In the genomic region with DNA sequence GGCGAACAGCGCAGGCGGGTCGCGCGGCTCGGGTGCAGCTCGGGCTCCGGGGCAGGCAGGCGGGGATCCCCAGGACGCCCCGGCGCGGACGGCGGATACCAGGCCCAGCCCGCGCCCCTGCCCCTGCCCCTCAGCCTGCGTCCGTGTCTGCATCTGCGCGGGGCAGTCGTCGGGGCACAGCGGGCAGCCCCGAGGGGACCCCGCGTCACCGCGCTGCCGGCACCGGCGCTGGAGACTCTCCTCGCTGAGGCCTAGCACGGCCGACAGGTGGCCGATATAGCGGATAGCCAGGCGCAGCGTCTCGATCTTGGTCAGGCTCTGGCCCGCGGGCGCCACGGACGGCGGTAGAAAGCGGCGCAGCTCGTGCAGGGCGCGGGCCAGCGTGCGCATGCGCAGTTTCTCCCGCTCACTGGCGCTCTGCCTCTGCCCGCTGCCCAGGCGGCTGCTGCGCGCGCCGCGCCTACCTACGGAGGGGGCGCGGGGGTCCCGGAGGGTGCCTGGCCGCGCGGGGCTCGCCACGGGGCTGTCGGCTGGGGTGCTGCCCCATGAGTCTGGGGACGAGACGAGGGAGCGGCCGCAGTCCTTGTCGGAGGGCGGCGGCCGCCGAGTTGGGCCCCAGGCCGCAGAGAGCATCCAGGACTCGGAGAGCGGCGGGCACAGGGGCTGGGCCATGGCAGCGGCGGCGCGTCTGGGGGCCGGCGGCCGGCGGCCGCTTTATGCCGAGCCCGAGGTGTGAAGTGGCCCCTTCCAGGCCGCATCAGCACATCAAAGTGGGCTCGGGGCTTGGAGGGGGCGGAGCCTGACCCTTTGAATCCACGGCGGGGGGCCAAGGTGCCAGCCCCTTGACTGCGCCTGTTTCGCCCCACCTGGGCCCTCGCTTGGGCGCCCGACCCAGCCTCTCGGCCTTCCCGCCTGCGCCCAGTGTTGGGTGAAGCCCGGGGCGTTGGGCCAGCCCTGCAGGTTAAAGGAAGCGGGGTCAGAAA, we compare ENCODE assay signal across 1 cellular context.
A peak's percentile ranks its signal among the peaks of the same experiment; 100 is the strongest.
TF ChIP-seq lines count a peak whose summit lies in the region.

A gene with protein sequence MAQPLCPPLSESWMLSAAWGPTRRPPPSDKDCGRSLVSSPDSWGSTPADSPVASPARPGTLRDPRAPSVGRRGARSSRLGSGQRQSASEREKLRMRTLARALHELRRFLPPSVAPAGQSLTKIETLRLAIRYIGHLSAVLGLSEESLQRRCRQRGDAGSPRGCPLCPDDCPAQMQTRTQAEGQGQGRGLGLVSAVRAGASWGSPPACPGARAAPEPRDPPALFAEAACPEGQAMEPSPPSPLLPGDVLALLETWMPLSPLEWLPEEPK (minus strand): TSS at position 690 of the 983 bp plus-strand sequence. CDS start 18 bp downstream, at position 672.

TF ChIP-seq in HepG2, 621 proteins besides CTCF, POLR2A, EP300 and RAD21 (continued from another document and continues in another):
- no peak for TF ChIP-seq ATF7 (IDR thresholded peaks at IDR 0.05)
- no peak; the same call in 1 of the 2 replicates for TF ChIP-seq ATF7 (CRISPR knock-in tag; IDR thresholded peaks at IDR 0.05)
- no peak; the same call in 1 of the 2 replicates for TF ChIP-seq ETV6 (CRISPR knock-in tag; conservative IDR thresholded peaks at IDR 0.05)
- TF ChIP-seq PAF1 (CRISPR knock-in tag; IDR thresholded peaks at IDR 0.05): no peak
- no peak; the same call in 1 of the 2 replicates for TF ChIP-seq IRF9 (CRISPR knock-in tag; IDR thresholded peaks at IDR 0.05; ENCODE audit: borderline replicate concordance)
- TF ChIP-seq ZNF263 (CRISPR knock-in tag; IDR thresholded peaks at IDR 0.05): peak; percentile 66
- TF ChIP-seq CBX1 (IDR thresholded peaks at IDR 0.05; ENCODE audit: low read depth): no peak
- TF ChIP-seq ZNF709 (CRISPR knock-in tag; IDR thresholded peaks at IDR 0.05): peak; percentile 91
- peak; percentile 64 for TF ChIP-seq TEAD3 (CRISPR knock-in tag; optimal IDR thresholded peaks at IDR 0.05; ENCODE audit: borderline replicate concordance)
- TF ChIP-seq ZNF773 (CRISPR knock-in tag; IDR thresholded peaks at IDR 0.05; ENCODE audit: borderline replicate concordance): no peak; the same call in 1 of the 2 replicates
- TF ChIP-seq, protein P1, sequence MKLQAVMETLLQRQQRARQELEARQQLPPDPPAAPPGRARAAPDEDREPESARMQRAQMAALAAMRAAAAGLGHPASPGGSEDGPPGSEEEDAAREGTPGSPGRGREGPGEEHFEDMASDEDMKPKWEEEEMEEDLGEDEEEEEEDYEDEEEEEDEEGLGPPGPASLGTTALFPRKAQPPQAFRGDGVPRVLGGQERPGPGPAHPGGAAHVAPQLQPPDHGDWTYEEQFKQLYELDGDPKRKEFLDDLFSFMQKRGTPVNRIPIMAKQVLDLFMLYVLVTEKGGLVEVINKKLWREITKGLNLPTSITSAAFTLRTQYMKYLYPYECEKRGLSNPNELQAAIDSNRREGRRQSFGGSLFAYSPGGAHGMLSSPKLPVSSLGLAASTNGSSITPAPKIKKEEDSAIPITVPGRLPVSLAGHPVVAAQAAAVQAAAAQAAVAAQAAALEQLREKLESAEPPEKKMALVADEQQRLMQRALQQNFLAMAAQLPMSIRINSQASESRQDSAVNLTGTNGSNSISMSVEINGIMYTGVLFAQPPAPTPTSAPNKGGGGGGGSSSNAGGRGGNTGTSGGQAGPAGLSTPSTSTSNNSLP (IDR thresholded peaks at IDR 0.05; ENCODE audit: low read depth, low read length): 0 out of 2 replicates have a peak, but pooled peaks have one; percentile 20
- no peak for TF ChIP-seq ZNF224 (CRISPR knock-in tag; IDR thresholded peaks at IDR 0.05)
- TF ChIP-seq ZNF350 (CRISPR knock-in tag; IDR thresholded peaks at IDR 0.05; ENCODE audit: borderline replicate concordance, low read depth): no peak
- no peak for TF ChIP-seq ZNF850 (CRISPR knock-in tag; conservative IDR thresholded peaks at IDR 0.05)
- no peak for TF ChIP-seq ZNF33A (CRISPR knock-in tag; IDR thresholded peaks at IDR 0.05; ENCODE audit: borderline replicate concordance)
- TF ChIP-seq TBL1XR1 (IDR thresholded peaks at IDR 0.05; ENCODE audit: borderline replicate concordance, low read length, partially characterized antibody): no peak
- no peak for TF ChIP-seq MATR3 (CRISPR knock-in tag; IDR thresholded peaks at IDR 0.05)
- TF ChIP-seq SALL1 (CRISPR knock-in tag; IDR thresholded peaks at IDR 0.05): peak; percentile 80
- TF ChIP-seq ZFX (CRISPR knock-in tag; IDR thresholded peaks at IDR 0.05; ENCODE audit: low read depth): peak; percentile 85
- no peak for TF ChIP-seq TEAD2 (CRISPR knock-in tag; IDR thresholded peaks at IDR 0.05)
- TF ChIP-seq ZNF512B (CRISPR knock-in tag; IDR thresholded peaks at IDR 0.05; ENCODE audit: borderline replicate concordance): no peak
- no peak for TF ChIP-seq RFX1 (IDR thresholded peaks at IDR 0.05)
- no peak for TF ChIP-seq MBNL3 (CRISPR knock-in tag; conservative IDR thresholded peaks at IDR 0.05)
- no peak for TF ChIP-seq ZBTB8A (CRISPR knock-in tag; IDR thresholded peaks at IDR 0.05; ENCODE audit: borderline replicate concordance, low read depth)
- TF ChIP-seq TIGD3 (CRISPR knock-in tag; IDR thresholded peaks at IDR 0.05; ENCODE audit: borderline replicate concordance): no peak
- no peak for TF ChIP-seq RARG (CRISPR knock-in tag; IDR thresholded peaks at IDR 0.05; ENCODE audit: low read depth)
- TF ChIP-seq ZNF143 (CRISPR knock-in tag; IDR thresholded peaks at IDR 0.05): peak; percentile 34; the same call in 1 of the 2 replicates
- TF ChIP-seq TCF7 (IDR thresholded peaks at IDR 0.05; ENCODE audit: low read depth): no peak
- TF ChIP-seq, protein P2, sequence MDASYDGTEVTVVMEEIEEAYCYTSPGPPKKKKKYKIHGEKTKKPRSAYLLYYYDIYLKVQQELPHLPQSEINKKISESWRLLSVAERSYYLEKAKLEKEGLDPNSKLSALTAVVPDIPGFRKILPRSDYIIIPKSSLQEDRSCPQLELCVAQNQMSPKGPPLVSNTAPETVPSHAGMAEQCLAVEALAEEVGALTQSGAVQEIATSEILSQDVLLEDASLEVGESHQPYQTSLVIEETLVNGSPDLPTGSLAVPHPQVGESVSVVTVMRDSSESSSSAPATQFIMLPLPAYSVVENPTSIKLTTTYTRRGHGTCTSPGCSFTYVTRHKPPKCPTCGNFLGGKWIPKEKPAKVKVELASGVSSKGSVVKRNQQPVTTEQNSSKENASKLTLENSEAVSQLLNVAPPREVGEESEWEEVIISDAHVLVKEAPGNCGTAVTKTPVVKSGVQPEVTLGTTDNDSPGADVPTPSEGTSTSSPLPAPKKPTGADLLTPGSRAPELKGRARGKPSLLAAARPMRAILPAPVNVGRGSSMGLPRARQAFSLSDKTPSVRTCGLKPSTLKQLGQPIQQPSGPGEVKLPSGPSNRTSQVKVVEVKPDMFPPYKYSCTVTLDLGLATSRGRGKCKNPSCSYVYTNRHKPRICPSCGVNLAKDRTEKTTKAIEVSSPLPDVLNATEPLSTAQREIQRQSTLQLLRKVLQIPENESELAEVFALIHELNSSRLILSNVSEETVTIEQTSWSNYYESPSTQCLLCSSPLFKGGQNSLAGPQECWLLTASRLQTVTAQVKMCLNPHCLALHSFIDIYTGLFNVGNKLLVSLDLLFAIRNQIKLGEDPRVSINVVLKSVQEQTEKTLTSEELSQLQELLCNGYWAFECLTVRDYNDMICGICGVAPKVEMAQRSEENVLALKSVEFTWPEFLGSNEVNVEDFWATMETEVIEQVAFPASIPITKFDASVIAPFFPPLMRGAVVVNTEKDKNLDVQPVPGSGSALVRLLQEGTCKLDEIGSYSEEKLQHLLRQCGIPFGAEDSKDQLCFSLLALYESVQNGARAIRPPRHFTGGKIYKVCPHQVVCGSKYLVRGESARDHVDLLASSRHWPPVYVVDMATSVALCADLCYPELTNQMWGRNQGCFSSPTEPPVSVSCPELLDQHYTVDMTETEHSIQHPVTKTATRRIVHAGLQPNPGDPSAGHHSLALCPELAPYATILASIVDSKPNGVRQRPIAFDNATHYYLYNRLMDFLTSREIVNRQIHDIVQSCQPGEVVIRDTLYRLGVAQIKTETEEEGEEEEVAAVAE (CRISPR knock-in tag; IDR thresholded peaks at IDR 0.05; ENCODE audit: borderline replicate concordance): no peak
- TF ChIP-seq MIXL1 (CRISPR knock-in tag; IDR thresholded peaks at IDR 0.05): 0 out of 2 replicates have a peak, but pooled peaks have one; percentile 38
- no peak for TF ChIP-seq KDM3A (CRISPR knock-in tag; IDR thresholded peaks at IDR 0.05; ENCODE audit: low read depth)
- TF ChIP-seq ZNF713 (CRISPR knock-in tag; IDR thresholded peaks at IDR 0.05): no peak
- TF ChIP-seq ZNF546 (CRISPR knock-in tag; conservative IDR thresholded peaks at IDR 0.05): peak; percentile 73; the same call in 1 of the 2 replicates
- TF ChIP-seq SPEN (CRISPR knock-in tag; IDR thresholded peaks at IDR 0.05; ENCODE audit: low read depth): peak; percentile 83
- TF ChIP-seq ZNF550 (CRISPR knock-in tag; IDR thresholded peaks at IDR 0.05; ENCODE audit: borderline replicate concordance): no peak
- peak; percentile 36; the same call in 1 of the 2 replicates for TF ChIP-seq NFKBIZ (CRISPR knock-in tag; IDR thresholded peaks at IDR 0.05)
- no peak for TF ChIP-seq MBD4 (IDR thresholded peaks at IDR 0.05; ENCODE audit: borderline replicate concordance, low read length)
- no peak for TF ChIP-seq ZNF20 (CRISPR knock-in tag; IDR thresholded peaks at IDR 0.05)
- TF ChIP-seq CSRNP1 (CRISPR knock-in tag; IDR thresholded peaks at IDR 0.05): no peak
- no peak for TF ChIP-seq ZUFSP (CRISPR knock-in tag; IDR thresholded peaks at IDR 0.05; ENCODE audit: borderline replicate concordance)
- no peak for TF ChIP-seq NR3C1 (CRISPR knock-in tag; IDR thresholded peaks at IDR 0.05)
- TF ChIP-seq HDAC1 (CRISPR knock-in tag; IDR thresholded peaks at IDR 0.05): peak; percentile 38; the same call in 1 of the 2 replicates
